ENCODE assay signal across 1 cellular context in genomic region chr2:42045389-42045788, GRCh38.
TF ChIP-seq lines count a peak whose summit lies in the region.

No MANE protein-coding gene starts in this region.

TF ChIP-seq in SK-N-SH, 30 proteins besides CTCF, POLR2A, EP300 and RAD21 (continued from another document):
- TF ChIP-seq MAX (IDR thresholded peaks at IDR 0.05; ENCODE audit: low read depth) (no peak), REST (IDR thresholded peaks at IDR 0.05; ENCODE audit: low read depth, low read length) (no peak), TCF12 (IDR thresholded peaks at IDR 0.05) (no peak), IRF3 (IDR thresholded peaks at IDR 0.05; ENCODE audit: low read depth, low read length) (no peak), YY1 (IDR thresholded peaks at IDR 0.05; ENCODE audit: low read depth) (no peak), RXRA (IDR thresholded peaks at IDR 0.05; ENCODE audit: borderline replicate concordance, low read depth) (no peak)
TF ChIP-seq in SK-N-SH: peak in this region for 0.
